In genomic region chr15:20348900-20349773, GRCh38 we compare ENCODE assay signal across 14 cellular contexts.
DNase-seq lines count a peak whose midpoint lies in the region; ATAC-seq, FAIRE-seq and TF ChIP-seq lines count a peak whose summit lies in the region.
"Had no signal": no experiment of that assay in that cellular context is flagged by ENCODE, and none has a peak within 500 bp of the region (broad histone marks: within the 10 kb centered on the region; RNA-seq: fewer than 3 reads in every experiment).

No MANE protein-coding gene starts in this region.

- TF ChIP-seq CTCF in right atrium auricular region (IDR thresholded peaks at IDR 0.05), result no peak
- no peak for TF ChIP-seq CTCF in adrenal gland (IDR thresholded peaks at IDR 0.05)

- no peak overlapping the region for H3K27ac ChIP-seq in right atrium auricular region
- no peak overlapping the region for H3K27ac ChIP-seq in adrenal gland
- H3K27ac ChIP-seq in small intestine (ENCODE audit: low read depth in 1 of 2, low read length in 1 of 2), result no peak overlapping the region
- H3K27ac ChIP-seq: foreskin keratinocyte, neural progenitor cell had no signal

- intact Hi-C loops in Right ventricle myocardium inferior (cut with DNase I) (loop anchor here (5.0 kb wide), 1 partner anchor 87 kb away; no protein-coding TSS in a partner anchor), adrenal gland (cut with DNase I) (no loop called here)

- H3K36me3 ChIP-seq in right atrium auricular region, result no peaks in the 10 kb centered on the region
- no peaks in the 10 kb centered on the region for H3K36me3 ChIP-seq in adrenal gland (replicated peaks in 1 of 2)
- no peaks in the 10 kb centered on the region for H3K36me3 ChIP-seq in small intestine (ENCODE audit: control insufficient read depth in 2 of 2, insufficient read depth in 2 of 2, low read length in 2 of 2)
- H3K36me3 ChIP-seq: neural progenitor cell had no signal

- TF ChIP-seq POLR2A in adrenal gland (IDR thresholded peaks at IDR 0.05), result no peak

- FAIRE-seq in urothelium cell line (lab: Jason Lieb, UNC), result peak; percentile 63
- FAIRE-seq in small intestine (lab: Jason Lieb, UNC), result no peak
- FAIRE-seq: GM12878, keratinocyte had no signal

- H3K27me3 ChIP-seq in right atrium auricular region (no peaks in the 10 kb centered on the region), adrenal gland (peaks cover 19% of the 10 kb centered on the region), small intestine (ENCODE audit: control insufficient read depth in 2 of 2, insufficient read depth in 2 of 2, low read length in 2 of 2) (no peaks in the 10 kb centered on the region)
- H3K27me3 ChIP-seq: foreskin keratinocyte, neural progenitor cell had no signal

- ATAC-seq in Right ventricle myocardium inferior, result no peak
- ATAC-seq: foreskin keratinocyte, GM12878 had no signal

- H3K9me3 ChIP-seq in right atrium auricular region (peaks cover 0 to 11% of the 10 kb centered on the region in 2 donors), adrenal gland (replicated peaks in 1 of 3) (no peaks in the 10 kb centered on the region), small intestine (ENCODE audit: control insufficient read depth, low read depth) (peaks cover 9% of the 10 kb centered on the region)

- DNase-seq in Right ventricle myocardium inferior (ENCODE audit: missing footprints), result peak; percentile 74
- DNase-seq in right atrium auricular region (ENCODE audit: low spot score), result no peak
- peak in 4 of 7 donors; percentile 7 to 42 (median 17) for DNase-seq in adrenal gland
- DNase-seq in medulla oblongata (ENCODE audit: extremely low spot score), result peak; percentile 2
- no peak for DNase-seq in urothelium cell line (ENCODE audit: low spot score)
- DNase-seq in HuH-7 (ENCODE audit: low spot score), result no peak
- DNase-seq in small intestine, result no peak
- DNase-seq in NOMO-1 treated with DMSO at 0.1 percent for 48 hours (lab: John Stamatoyannopoulos, UW; ENCODE audit: unreplicated experiment), result no peak
- DNase-seq: amygdala, foreskin keratinocyte, GOT3 had no signal

- H3K4me3 ChIP-seq in right atrium auricular region (no peak overlapping the region), adrenal gland (no peak overlapping the region), small intestine (ENCODE audit: low read depth in 1 of 2, low read length in 2 of 2) (no peak overlapping the region)
- H3K4me3 ChIP-seq: GM12878, neural progenitor cell had no signal

- WGBS in adrenal gland, 4 donors, result 75 to 82% (median 80%) methylated on average over 14 to 18 of the region's 18 CpGs
- whole genome bisulfite sequencing in small intestine, 3 donors, result 83 to 84% (median 84%) methylated on average over 18 of the region's 18 CpGs

- H3K4me1 ChIP-seq in right atrium auricular region (no peaks in the 10 kb centered on the region), adrenal gland (replicated peaks in 1 of 2) (no peaks in the 10 kb centered on the region), small intestine (ENCODE audit: control insufficient read depth in 2 of 2, insufficient read depth in 1 of 2, low read depth in 1 of 2, low read length in 1 of 2) (no peaks in the 10 kb centered on the region)
- H3K4me1 ChIP-seq: foreskin keratinocyte, neural progenitor cell had no signal

Comparison
In these comparisons a context has a peak if more than half of its experiments do, and no peak if none do; other contexts are left out.
1. DNase-seq: peak in Right ventricle myocardium inferior (single experiment), adrenal gland (4 of 7) and medulla oblongata (single experiment); none in right atrium auricular region (single experiment), urothelium cell line (single experiment), HuH-7 (single experiment), small intestine (single experiment) and NOMO-1 treated with DMSO at 0.1 percent for 48 hours (single experiment).